ENCODE assay signal across 13 cellular contexts in the genomic region with DNA sequence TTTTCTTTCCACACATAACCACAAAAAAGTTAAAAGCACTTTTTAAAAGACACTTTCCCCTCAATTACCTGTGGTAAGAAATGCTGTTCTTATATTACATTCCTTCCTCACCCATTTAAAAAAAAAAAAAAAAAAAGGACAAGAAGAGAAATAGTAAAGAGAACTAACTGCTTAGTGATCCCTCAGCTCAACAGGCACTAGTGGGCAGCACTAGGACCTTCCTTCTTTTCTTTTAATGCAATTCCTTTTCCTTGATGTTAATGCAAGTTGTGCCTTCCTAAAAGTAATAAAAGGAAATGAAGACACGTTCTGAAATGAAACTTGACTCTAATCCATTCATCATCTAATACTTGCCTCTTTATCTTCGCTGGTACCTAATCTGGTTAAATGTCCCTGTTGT.
A peak's percentile ranks its signal among the peaks of the same experiment; 100 is the strongest.
DNase-seq lines count a peak whose midpoint lies in the region; ATAC-seq, FAIRE-seq and TF ChIP-seq lines count a peak whose summit lies in the region.
"Had no signal": no experiment of that assay in that cellular context is flagged by ENCODE, and none has a peak within 500 bp of the region (broad histone marks: within the 10 kb centered on the region; RNA-seq: fewer than 3 reads in every experiment).

No MANE protein-coding gene starts in this region.

- TF ChIP-seq CTCF in endothelial cell of umbilical vein (IDR thresholded peaks at IDR 0.05; ENCODE audit: extremely low read depth in 1 of 2, insufficient read depth in 1 of 2, low read depth in 1 of 2, low read length in 2 of 2) (peak in 1 of 2 donors; percentile 14), sigmoid colon (IDR thresholded peaks at IDR 0.05) (no peak), omental fat pad (IDR thresholded peaks at IDR 0.05) (no peak)

- DNase-seq in GM03348 (ENCODE audit: low spot score) (peak; percentile 59), OCI-M1 (lab: John Stamatoyannopoulos, UW) (peak; percentile 14), endothelial cell of umbilical vein (ENCODE audit: low read depth, low spot score) (no peak), sigmoid colon (no peak), omental fat pad (ENCODE audit: low spot score) (no peak)
- DNase-seq: activated CD8-positive, alpha-beta memory T cell treated with anti-CD3 and anti-CD28 coated beads for 24 hours; erythroblast; Karpas-422; NCI-H69; testis had no signal

- H3K9me3 ChIP-seq in endothelial cell of umbilical vein (replicated peaks; ENCODE audit: control insufficient read depth, insufficient read depth, low read length) (no peaks in the 10 kb centered on the region), sigmoid colon (no peaks in the 10 kb centered on the region)
- H3K9me3 ChIP-seq: testis had no signal

- TF ChIP-seq EP300 in sigmoid colon (IDR thresholded peaks at IDR 0.05) = no peak

- no peaks in the 10 kb centered on the region for H3K79me2 ChIP-seq in endothelial cell of umbilical vein (ENCODE audit: control insufficient read depth, insufficient read depth, low read length)

- dilution Hi-C loops in endothelial cell of umbilical vein (cut with MboI; ENCODE audit: extremely low pct_ligation_motif_present, low sequenced_read_pairs) = no loop called here

- no peak overlapping the region for H3K9ac ChIP-seq in endothelial cell of umbilical vein (replicated peaks; ENCODE audit: extremely low read depth, insufficient read depth, low read length)

- H3K36me3 ChIP-seq in endothelial cell of umbilical vein (ENCODE audit: control insufficient read depth in 2 of 2, extremely low read depth in 1 of 2, insufficient read depth in 2 of 2, low read length in 2 of 2) (peaks cover 0 to 2% of the 10 kb centered on the region in 2 experiments), sigmoid colon (peaks cover 0 to 28% (median 6%) of the 10 kb centered on the region in 4 donors)

- no peaks in the 10 kb centered on the region for H3K27me3 ChIP-seq in endothelial cell of umbilical vein (ENCODE audit: control insufficient read depth in 2 of 2, insufficient read depth in 2 of 2, low read length in 2 of 2)
- no peaks in the 10 kb centered on the region for H3K27me3 ChIP-seq in sigmoid colon
- H3K27me3 ChIP-seq: testis had no signal

- no peak overlapping the region for H2AFZ ChIP-seq in endothelial cell of umbilical vein (ENCODE audit: low read depth, low read length)

- no peak overlapping the region for H3K4me3 ChIP-seq in endothelial cell of umbilical vein (replicated peaks in 1 of 3; ENCODE audit: insufficient read depth in 1 of 3, low read depth in 1 of 3, low read length in 3 of 3)
- H3K4me3 ChIP-seq in sigmoid colon = no peak overlapping the region
- H3K4me3 ChIP-seq: testis had no signal

- TF ChIP-seq POLR2A in endothelial cell of umbilical vein (IDR thresholded peaks at IDR 0.05; ENCODE audit: low read depth, low read length) (no peak), sigmoid colon (IDR thresholded peaks at IDR 0.05) (no peak)

- BruUV-seq in endothelial cell of umbilical vein (replicated peaks; lab: Mats Ljungman, UMichigan) = no TSS peak

- intact Hi-C loops in endothelial cell of umbilical vein (cut with micrococcal nuclease) = no loop called here
- intact Hi-C loops in sigmoid colon (cut with DNase I) = no loop called here

- peak; percentile 26 for FAIRE-seq in endothelial cell of umbilical vein (lab: Jason Lieb, UNC)

- WGBS in sigmoid colon, 2 donors = 62 to 72% methylated on average over 2 of the region's 2 CpGs

- H4K20me1 ChIP-seq in endothelial cell of umbilical vein (replicated peaks; ENCODE audit: control insufficient read depth, extremely low read depth, insufficient read depth, low read length) = no peaks in the 10 kb centered on the region

- CTCF ChIA-PET in endothelial cell of umbilical vein (lab: Charles Lee) = interaction anchor here (0.9 to 1.1 kb wide), 4 partner anchors 29 to 423 kb away, joined by 3 to 5 read pairs (median 3); no protein-coding TSS in a partner anchor

- no peak overlapping the region for H3K4me2 ChIP-seq in endothelial cell of umbilical vein (ENCODE audit: insufficient read depth, low read length)

- H3K4me1 ChIP-seq in endothelial cell of umbilical vein (ENCODE audit: control insufficient read depth, extremely low read depth, insufficient read depth, low read length) (no peaks in the 10 kb centered on the region), sigmoid colon (peaks cover 3 to 53% (median 38%) of the 10 kb centered on the region in 4 donors)
- H3K4me1 ChIP-seq: testis had no signal

- ATAC-seq in GM18520 (IDR thresholded peaks at IDR 0.05; ENCODE audit: unreplicated experiment) (no peak), omental fat pad (ENCODE audit: low FRiP score) (no peak), GM21390 (IDR thresholded peaks at IDR 0.05; ENCODE audit: unreplicated experiment) (no peak)
- ATAC-seq: left lobe of liver had no signal

- no peak overlapping the region for H3K27ac ChIP-seq in endothelial cell of umbilical vein (ENCODE audit: insufficient read depth, low read depth, low read length)
- H3K27ac ChIP-seq in sigmoid colon = peak overlapping the region in 3 of 4 donors; percentile 65 to 80 (median 74)
- H3K27ac ChIP-seq: testis had no signal

- POLR2A ChIA-PET in endothelial cell of umbilical vein (lab: Charles Lee) = no interaction called here

- no peaks in the 10 kb centered on the region for H3K9me1 ChIP-seq in endothelial cell of umbilical vein (replicated peaks; ENCODE audit: control insufficient read depth, extremely low read depth, insufficient read depth, low read length)

TF ChIP-seq in endothelial cell of umbilical vein, 7 proteins besides CTCF, POLR2A, EP300 and RAD21:
- no peak for TF ChIP-seq FOS (IDR thresholded peaks at IDR 0.05; ENCODE audit: borderline replicate concordance, insufficient read depth, low read length)
- TF ChIP-seq GATA2 (IDR thresholded peaks at IDR 0.05; ENCODE audit: insufficient read depth, insufficient read length, low read depth, low read length) = no peak
- no peak for TF ChIP-seq EZH2 (IDR thresholded peaks at IDR 0.05; ENCODE audit: borderline replicate concordance, low read depth, low read length, severe bottlenecking)
- TF ChIP-seq, protein P1, sequence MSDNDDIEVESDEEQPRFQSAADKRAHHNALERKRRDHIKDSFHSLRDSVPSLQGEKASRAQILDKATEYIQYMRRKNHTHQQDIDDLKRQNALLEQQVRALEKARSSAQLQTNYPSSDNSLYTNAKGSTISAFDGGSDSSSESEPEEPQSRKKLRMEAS (IDR thresholded peaks at IDR 0.05; ENCODE audit: insufficient read depth, insufficient read length) = no peak
- no peak for TF ChIP-seq JUN (IDR thresholded peaks at IDR 0.05; ENCODE audit: borderline replicate concordance, insufficient read depth, insufficient read length, low read depth)
- TF ChIP-seq POLR2AphosphoS5 (IDR thresholded peaks at IDR 0.05; ENCODE audit: insufficient read depth, low read depth, low read length) = no peak
- no peak for TF ChIP-seq MYC (IDR thresholded peaks at IDR 0.05; ENCODE audit: low read depth, low read length)

Comparison
In these comparisons a context has a peak if more than half of its experiments do, and no peak if none do; other contexts are left out.
1. DNase-seq: peak in GM03348 (single experiment) and OCI-M1 (single experiment); none in endothelial cell of umbilical vein (single experiment), sigmoid colon (single experiment) and omental fat pad (single experiment).